8 cellular contexts compared by ENCODE assay signal in genomic region chr2:75560022-75560767, GRCh38. TPM values are rescaled to one million over a fixed set of nuclear protein-coding genes. Genes with fewer than 3 reads are reported as not detected.
DNase-seq lines count a peak whose midpoint lies in the region; ATAC-seq and TF ChIP-seq lines count a peak whose summit lies in the region.

No MANE protein-coding gene starts in this region.

- H3K27ac ChIP-seq in HCT116 (ENCODE audit: low read depth, low read length), result peak overlapping the region; percentile 47; the same call in 1 of the 2 replicates

- H4K20me1 ChIP-seq in HCT116 (ENCODE audit: insufficient read depth), result no peaks in the 10 kb centered on the region

- H3K9me2 ChIP-seq in HCT116 (ENCODE audit: insufficient read depth), result no peaks in the 10 kb centered on the region

- TF ChIP-seq POLR2A in HCT116 (IDR thresholded peaks at IDR 0.05; ENCODE audit: borderline replicate concordance, extremely low read depth, insufficient read depth, insufficient read length), result no peak

- no peaks in the 10 kb centered on the region for H3K9me3 Mint-ChIP-seq in Caco-2 (ENCODE audit: unreplicated experiment)
- H3K9me3 Mint-ChIP-seq in WTC11, result no peaks in the 10 kb centered on the region

- H3K27ac Mint-ChIP-seq in Caco-2 (ENCODE audit: unreplicated experiment) (no peak overlapping the region), WTC11 (peak overlapping the region; percentile 48; the same call in 1 of the 2 replicates)

- intact Hi-C loops in Caco-2 (cut with micrococcal nuclease; ENCODE audit: unreplicated experiment), result loop anchor here (5.0 kb wide), 1 partner anchor 98 kb away; no protein-coding TSS in a partner anchor
- intact Hi-C loops in HCT116 (cut with micrococcal nuclease), result no loop called here
- intact Hi-C loops in head of caudate nucleus (cut with DNase I), result no loop called here

- CTCF ChIA-PET in Caco-2 (lab: Charles Lee) (no interaction called here), HCT116 (lab: Charles Lee) (no interaction called here), WTC11 (lab: Charles Lee) (interaction anchor here (0.6 to 2.9 kb wide), 10 partner anchors 9 to 634 kb away, joined by 3 to 22 read pairs (median 6); no protein-coding TSS in a partner anchor)

- H3K27me3 Mint-ChIP-seq in Caco-2 (ENCODE audit: insufficient read depth, unreplicated experiment) (peaks cover 16% of the 10 kb centered on the region), WTC11 (ENCODE audit: low read depth) (peaks cover 29% of the 10 kb centered on the region)

- H3K4me3 ChIP-seq in Caco-2 (ENCODE audit: low read depth, low read length) (peak overlapping the region; percentile 45), HCT116 (replicated peaks in 1 of 2; ENCODE audit: low read depth in 1 of 2, low read length in 2 of 2) (peak overlapping the region; percentile 49 to 57)

- no peak for TF ChIP-seq CTCF in Caco-2 (IDR thresholded peaks at IDR 0.05; ENCODE audit: insufficient read depth in 1 of 2, low read depth in 1 of 2, low read length in 1 of 2, severe bottlenecking in 1 of 2, unreplicated experiment in 1 of 2)
- peak; percentile 14 to 37 (median 21); a peak in 3 of 6 replicates for TF ChIP-seq CTCF in HCT116 (IDR thresholded peaks at IDR 0.05 in 2 of 3, conservative IDR thresholded peaks at IDR 0.05 in 1 of 3; ENCODE audit: borderline replicate concordance in 1 of 3, insufficient read depth in 1 of 3, low read depth in 2 of 3, low read length in 2 of 3)
- TF ChIP-seq CTCF in WTC11 (IDR thresholded peaks at IDR 0.05), result no peak

- DNase-seq in Caco-2 (peak in 1 of 2 experiments; percentile 29), HCT116 (ENCODE audit: low read depth, low spot score) (no peak), WTC11 (ENCODE audit: low spot score) (peak; percentile 55), head of caudate nucleus (peak in 37 of 42 donors; percentile 6 to 69 (median 32)), retina (peak; percentile 78), SKM-1 treated with dmso at 0.1 percent for 144 hours (lab: John Stamatoyannopoulos, UW; ENCODE audit: unreplicated experiment) (no peak), CD1c-positive myeloid dendritic cell (ENCODE audit: extremely low spot score) (no peak)

- H3K36me3 ChIP-seq in Caco-2 (ENCODE audit: control insufficient read depth, insufficient read depth, low read length) (no peaks in the 10 kb centered on the region), HCT116 (ENCODE audit: control insufficient read depth in 1 of 2, insufficient read depth in 2 of 2, low read length in 2 of 2) (no peaks in the 10 kb centered on the region)

- peak overlapping the region; percentile 16 for H2AFZ ChIP-seq in HCT116 (ENCODE audit: low read depth, low read length, poor library complexity, severe bottlenecking)

- H3K27me3 ChIP-seq in Caco-2 (replicated peaks; ENCODE audit: control insufficient read depth, insufficient read depth, low read length) (peaks cover 2% of the 10 kb centered on the region), HCT116 (ENCODE audit: insufficient read depth, low read length) (peaks cover 19% of the 10 kb centered on the region)

- TF ChIP-seq RAD21 in HCT116 (IDR thresholded peaks at IDR 0.05; ENCODE audit: low read depth), result 0 out of 2 replicates have a peak, but pooled peaks have one; percentile 18

- H3K9ac ChIP-seq in HCT116 (ENCODE audit: low read length), result peak overlapping the region; percentile 36

- H3K9me3 ChIP-seq in Caco-2, result no peaks in the 10 kb centered on the region
- H3K9me3 ChIP-seq in HCT116 (ENCODE audit: control insufficient read depth in 1 of 2, insufficient read depth in 1 of 2, low read depth in 1 of 2, low read length in 2 of 2), result no peaks in the 10 kb centered on the region

- no peaks in the 10 kb centered on the region for H3K36me3 Mint-ChIP-seq in Caco-2 (ENCODE audit: insufficient read depth, unreplicated experiment)
- no peaks in the 10 kb centered on the region for H3K36me3 Mint-ChIP-seq in WTC11

- RAD21 ChIA-PET in HCT116 (lab: Charles Lee; ENCODE audit: low non-redundant PET in 1 of 2, low total read pairs in 2 of 2, uncharacterized antibody in 2 of 2, unreplicated experiment in 2 of 2), result no interaction called here

- peaks cover 4% of the 10 kb centered on the region; the same call in 1 of the 2 replicates for H3K4me1 ChIP-seq in Caco-2
- peaks cover 4 to 6% of the 10 kb centered on the region in 2 experiments; a peak in 2 of 4 replicates for H3K4me1 ChIP-seq in HCT116 (ENCODE audit: control insufficient read depth in 1 of 2, insufficient read depth in 2 of 2, low read length in 2 of 2)

- ATAC-seq in HCT116, result peak; percentile 67
- peak; percentile 66 for ATAC-seq in WTC11
- ATAC-seq in GM21717 (IDR thresholded peaks at IDR 0.05; ENCODE audit: unreplicated experiment), result no peak

- no peaks in the 10 kb centered on the region for H3K79me2 ChIP-seq in HCT116 (ENCODE audit: insufficient read depth, low read length)

- BruUV-seq in Caco-2 (replicated peaks; lab: Mats Ljungman, UMichigan), result no TSS peak
- no TSS peak for BruUV-seq in HCT116 (replicated peaks; lab: Mats Ljungman, UMichigan)

- H3K4me1 Mint-ChIP-seq in Caco-2 (ENCODE audit: low read depth, unreplicated experiment) (peaks cover 16% of the 10 kb centered on the region), WTC11 (peaks cover 42% of the 10 kb centered on the region)

- H3K4me3 Mint-ChIP-seq in Caco-2 (ENCODE audit: unreplicated experiment) (peak overlapping the region; percentile 80), WTC11 (peak overlapping the region; percentile 97)

- POLR2A ChIA-PET in Caco-2 (lab: Charles Lee), result no interaction called here
- POLR2A ChIA-PET in HCT116 (lab: Charles Lee), result no interaction called here
- POLR2A ChIA-PET in WTC11 (lab: Charles Lee), result interaction anchor here (1.3 kb wide), 1 partner anchor 13 kb away, joined by 5 read pairs; no protein-coding TSS in a partner anchor

- peak overlapping the region; percentile 78 for H3K4me2 ChIP-seq in HCT116 (ENCODE audit: low read length)

TF ChIP-seq in HCT116, 20 proteins besides CTCF, POLR2A, EP300 and RAD21 (continues in another document):
- TF ChIP-seq MAX (IDR thresholded peaks at IDR 0.05) (no peak), ZNF274 (IDR thresholded peaks at IDR 0.05; ENCODE audit: low read depth, low read length) (no peak), POLR2AphosphoS5 (IDR thresholded peaks at IDR 0.05; ENCODE audit: low read depth, low read length) (no peak), CEBPB (IDR thresholded peaks at IDR 0.05; ENCODE audit: low read depth) (no peak)

TF ChIP-seq in WTC11, 78 proteins besides CTCF, POLR2A, EP300 and RAD21:
- no peak for TF ChIP-seq NFE2L1 (CRISPR knock-in tag; IDR thresholded peaks at IDR 0.05)
- TF ChIP-seq ETV6 (CRISPR knock-in tag; IDR thresholded peaks at IDR 0.05), result 0 out of 2 replicates have a peak, but pooled peaks have one; percentile 8
- peak; percentile 80 for TF ChIP-seq HMGXB4 (CRISPR knock-in tag; IDR thresholded peaks at IDR 0.05)
- no peak for TF ChIP-seq MXD4 (CRISPR knock-in tag; IDR thresholded peaks at IDR 0.05; ENCODE audit: borderline replicate concordance)
- no peak; the same call in 1 of the 2 replicates for TF ChIP-seq SP1 (CRISPR knock-in tag; conservative IDR thresholded peaks at IDR 0.05)
- TF ChIP-seq MAX (CRISPR knock-in tag; IDR thresholded peaks at IDR 0.05), result 0 out of 2 replicates have a peak, but pooled peaks have one; percentile 27
- TF ChIP-seq ZBTB21 (CRISPR knock-in tag; IDR thresholded peaks at IDR 0.05; ENCODE audit: borderline replicate concordance), result no peak
- peak; percentile 17; the same call in 1 of the 2 replicates for TF ChIP-seq GABPB1 (CRISPR knock-in tag; IDR thresholded peaks at IDR 0.05)

RNA-seq across cellular contexts. Expression of gene EVA1A, which starts 0.5 kb away (rescaled TPM):
- total RNA-seq in Caco-2 (2022) (0.25 and 0.53 TPM in 2 replicates), HCT116 (2021; ENCODE audit: unreplicated experiment) (2.8 TPM), WTC11 (2021) (3.2 to 4.1 TPM (median 3.3 TPM) in 3 replicates)
- polyA plus RNA-seq in HCT116 (2012), result 1.7 and 2.0 TPM in 2 replicates

Comparison
In these comparisons a context has a peak if more than half of its experiments do, and no peak if none do; other contexts are left out.
1. DNase-seq: peak in WTC11 (single experiment), head of caudate nucleus (37 of 42) and retina (single experiment); none in HCT116 (single experiment), SKM-1 treated with dmso at 0.1 percent for 144 hours (single experiment) and CD1c-positive myeloid dendritic cell (single experiment).
2. CTCF ChIP-seq: peak in HCT116 (3 of 3); none in Caco-2 (0 of 2) and WTC11 (single experiment).